In genomic region chr4:6435010-6435409, GRCh38 we compare ENCODE assay signal across 32 cellular contexts. TPM values are rescaled to one million over a fixed set of nuclear protein-coding genes. Genes with fewer than 3 reads are reported as not detected.
"Had no signal": no experiment of that assay in that cellular context is flagged by ENCODE, and none has a peak within 500 bp of the region (broad histone marks: within the 10 kb centered on the region; RNA-seq: fewer than 3 reads in every experiment).

No MANE protein-coding gene starts in this region.

- DNase-seq: activated B cell treated with CpG ODN at 0.5 μM for 24 hours; activated CD4-positive, alpha-beta memory T cell treated with anti-CD3 and anti-CD28 coated beads, Interleukin-2, amount 10 ng/mL, durations not matched to agents 7 days and 5 days; activated CD4-positive, alpha-beta T cell treated with anti-CD3 and anti-CD28 coated beads for 48 hours; activated CD4-positive, CD25-positive, alpha-beta regulatory T cell treated with anti-CD3 and anti-CD28 coated beads, Interleukin-2, amount 50 U/mL, for 72 hours; activated CD8-positive, alpha-beta memory T cell treated with anti-CD3 and anti-CD28 coated beads for 24 hours; activated CD8-positive, alpha-beta memory T cell treated with anti-CD3 and anti-CD28 coated beads, Interleukin-2, amount 10 ng/mL, durations not matched to agents 7 days and 5 days; activated CD8-positive, alpha-beta memory T cell treated with anti-CD3 and anti-CD28 coated beads, Interleukin-2, amount 50 U/mL, for 48 hours; activated effector memory CD4-positive, alpha-beta T cell treated with anti-CD3 and anti-CD28 coated beads, Interleukin-2, amount 50 U/mL, for 16 hours; activated naive CD4-positive, alpha-beta T cell; activated naive CD4-positive, alpha-beta T cell treated with anti-CD3 and anti-CD28 coated beads, Interleukin-2, amount 50 U/mL, for 16 hours; activated naive CD8-positive, alpha-beta T cell treated with anti-CD3 and anti-CD28 coated beads for 36 hours; activated T-cell treated with anti-CD3 and anti-CD28 coated beads, Interleukin-2, amount 50 U/mL, for 48 hours; caudate nucleus; cerebellar nuclear complex; NCI-H1092 treated with DMSO at 0.1 percent for 48 hours; NCI-H1417; NCI-H146; NCI-H187; NCI-H2081; NCI-H226; NCI-H446 treated with DMSO at 0.1 percent for 48 hours; NCI-H524; NCI-H748 treated with DMSO at 0.1 percent for 48 hours; NK-92 treated with Interleukin-12 subunit alpha and Interleukin-12 subunit beta, amount 100 ng/mL, for 24 hours; PC-3; Right ventricle myocardium superior; SW 1271; T-helper 1 cell; T-helper 2 cell; T-helper 9 cell had no signal

- H3K4me3 ChIP-seq: K562 had no signal

- ATAC-seq: activated CD8-positive, alpha-beta memory T cell treated with anti-CD3 and anti-CD28 coated beads, Interleukin-2, amount 10 ng/mL, durations not matched to agents 7 days and 5 days; activated T-helper 17 cell treated with anti-CD3 and anti-CD28 coated beads, Interleukin-2, amount 50 U/mL, for 72 hours; K562; PC-3 had no signal

RNA-seq across cellular contexts. Expression of gene PPP2R2C, which starts 37.4 kb away (rescaled TPM):
- total RNA-seq: activated B cell treated with CpG ODN at 0.5 μM for 24 hours; activated CD4-positive, alpha-beta memory T cell treated with anti-CD3 and anti-CD28 coated beads, Interleukin-2, amount 10 ng/mL, durations not matched to agents 7 days and 5 days; activated CD8-positive, alpha-beta memory T cell treated with anti-CD3 and anti-CD28 coated beads, Interleukin-2, amount 10 ng/mL, durations not matched to agents 7 days and 5 days; activated naive CD8-positive, alpha-beta T cell treated with anti-CD3 and anti-CD28 coated beads for 36 hours; activated T-helper 17 cell treated with anti-CD3 and anti-CD28 coated beads, Interleukin-2, amount 50 U/mL, for 72 hours had no signal
